18 cellular contexts compared by ENCODE assay signal in the genomic region with DNA sequence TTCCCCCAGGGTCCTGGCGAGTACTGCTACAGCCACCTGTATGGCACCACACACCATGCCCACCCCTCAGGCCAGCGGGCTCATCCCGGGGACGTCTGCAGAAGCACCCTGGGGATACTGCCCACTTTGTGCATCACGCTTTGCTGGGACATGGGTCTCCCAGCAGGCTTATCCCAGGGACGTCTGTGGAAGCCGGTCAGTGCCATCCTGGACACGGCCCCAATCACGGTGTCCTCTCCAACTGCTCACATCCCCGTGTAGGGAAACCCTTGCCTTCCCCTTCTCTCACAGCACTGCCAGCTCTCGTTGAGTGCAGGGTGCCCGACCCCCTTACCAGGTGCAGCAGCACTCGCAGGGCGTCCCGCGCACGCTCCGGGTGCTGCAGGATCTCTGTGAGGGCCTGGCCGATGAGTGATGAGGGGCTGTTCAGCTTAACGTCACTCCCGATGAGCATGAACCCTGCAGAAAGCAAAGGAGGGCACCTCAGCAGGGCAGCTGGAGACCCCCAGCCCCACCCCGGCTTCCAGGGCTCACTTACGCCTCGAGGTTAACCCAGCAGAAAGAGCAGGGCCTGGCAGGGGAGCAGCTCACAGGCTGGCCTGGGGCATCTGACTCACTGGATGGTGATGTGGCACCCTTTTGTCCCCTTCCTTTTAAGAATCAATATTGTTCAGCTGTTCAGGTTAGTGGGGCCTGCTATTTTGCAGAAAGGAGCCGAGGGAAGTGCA.
DNase-seq lines count a peak whose midpoint lies in the region; ATAC-seq and TF ChIP-seq lines count a peak whose summit lies in the region.
"Had no signal": no experiment of that assay in that cellular context is flagged by ENCODE, and none has a peak within 500 bp of the region (broad histone marks: within the 10 kb centered on the region; RNA-seq: fewer than 3 reads in every experiment).

No MANE protein-coding gene starts in this region.

- H3K27me3 ChIP-seq in suprapubic skin: no peaks in the 10 kb centered on the region
- H3K27me3 ChIP-seq: BLaER1 treated with 17β-estradiol and CSF1 and Interleukin-3, amounts not matched to agents 10 nM and 100 nM had no signal

- no peak overlapping the region for H3K27ac ChIP-seq in suprapubic skin
- H3K27ac ChIP-seq: BLaER1 treated with 17β-estradiol and CSF1 and Interleukin-3, amounts not matched to agents 10 nM and 100 nM had no signal

- no peak overlapping the region for H3K27ac Mint-ChIP-seq in activated naive CD4-positive, alpha-beta T cell treated with anti-CD3 and anti-CD28 coated beads, Interleukin-2, amount 10 ng/mL, durations not matched to agents 7 days and 5 days
- no peak overlapping the region for H3K27ac Mint-ChIP-seq in activated naive CD4-positive, alpha-beta T cell treated with anti-CD3 and anti-CD28 coated beads, Interleukin-2, amount 50 U/mL, for 72 hours
- no peak overlapping the region for H3K27ac Mint-ChIP-seq in glutamatergic neuron (ENCODE audit: unreplicated experiment)

- no peak overlapping the region for H3K4me3 ChIP-seq in suprapubic skin
- H3K4me3 ChIP-seq: BLaER1 treated with 17β-estradiol and CSF1 and Interleukin-3, amounts not matched to agents 10 nM and 100 nM had no signal

- no peaks in the 10 kb centered on the region for H3K27me3 Mint-ChIP-seq in activated naive CD4-positive, alpha-beta T cell treated with anti-CD3 and anti-CD28 coated beads, Interleukin-2, amount 10 ng/mL, durations not matched to agents 7 days and 5 days
- no peaks in the 10 kb centered on the region for H3K27me3 Mint-ChIP-seq in glutamatergic neuron (ENCODE audit: unreplicated experiment)

- peak; percentile 12 for DNase-seq in activated naive CD4-positive, alpha-beta T cell treated with anti-CD3 and anti-CD28 coated beads, Interleukin-2, amount 10 ng/mL, durations not matched to agents 7 days and 5 days
- no peak for DNase-seq in activated naive CD4-positive, alpha-beta T cell treated with anti-CD3 and anti-CD28 coated beads, Interleukin-2, amount 50 U/mL, for 72 hours (ENCODE audit: low spot score in 2 of 2)
- peak; percentile 16 for DNase-seq in glutamatergic neuron
- DNase-seq in mesenteric fat pad (ENCODE audit: low spot score): peak; percentile 84
- DNase-seq in suprapubic skin (ENCODE audit: low spot score in 2 of 2): peak; percentile 52 to 70
- no peak for DNase-seq in HPDE6-E6E7 (ENCODE audit: extremely low spot score)
- DNase-seq in GDM1 (lab: John Stamatoyannopoulos, UW): no peak
- DNase-seq: 8988T, DMS153, EL, H9, IMR-90, MV-4-11, NCI-H1436, NCI-H2227 treated with DMSO at 0.1 percent for 48 hours, NCI-H524 treated with DMSO at 0.1 percent for 48 hours had no signal

- peaks cover 5% of the 10 kb centered on the region for H3K4me1 ChIP-seq in suprapubic skin

- TF ChIP-seq POLR2A in suprapubic skin (IDR thresholded peaks at IDR 0.05): no peak

- no peak overlapping the region for H3K4me3 Mint-ChIP-seq in activated naive CD4-positive, alpha-beta T cell treated with anti-CD3 and anti-CD28 coated beads, Interleukin-2, amount 10 ng/mL, durations not matched to agents 7 days and 5 days
- no peak overlapping the region for H3K4me3 Mint-ChIP-seq in glutamatergic neuron (ENCODE audit: unreplicated experiment)
- H3K4me3 Mint-ChIP-seq: H9 had no signal

- H3K36me3 Mint-ChIP-seq in activated naive CD4-positive, alpha-beta T cell treated with anti-CD3 and anti-CD28 coated beads, Interleukin-2, amount 10 ng/mL, durations not matched to agents 7 days and 5 days: no peaks in the 10 kb centered on the region
- no peaks in the 10 kb centered on the region for H3K36me3 Mint-ChIP-seq in activated naive CD4-positive, alpha-beta T cell treated with anti-CD3 and anti-CD28 coated beads, Interleukin-2, amount 50 U/mL, for 72 hours
- no peaks in the 10 kb centered on the region for H3K36me3 Mint-ChIP-seq in glutamatergic neuron (ENCODE audit: unreplicated experiment)

- no peaks in the 10 kb centered on the region for H3K4me1 Mint-ChIP-seq in activated naive CD4-positive, alpha-beta T cell treated with anti-CD3 and anti-CD28 coated beads, Interleukin-2, amount 10 ng/mL, durations not matched to agents 7 days and 5 days
- peaks cover 6% of the 10 kb centered on the region for H3K4me1 Mint-ChIP-seq in glutamatergic neuron (ENCODE audit: low read depth, unreplicated experiment)

- no peaks in the 10 kb centered on the region for H3K9me3 ChIP-seq in suprapubic skin
- H3K9me3 ChIP-seq: BLaER1 treated with 17β-estradiol and CSF1 and Interleukin-3, amounts not matched to agents 10 nM and 100 nM had no signal

- no peak for ATAC-seq in activated naive CD4-positive, alpha-beta T cell treated with anti-CD3 and anti-CD28 coated beads, Interleukin-2, amount 50 U/mL, for 72 hours
- no peak for ATAC-seq in GM18517 (IDR thresholded peaks at IDR 0.05; ENCODE audit: unreplicated experiment)

- 86% methylated on average over 15 of the region's 25 CpGs for WGBS in suprapubic skin

- TF ChIP-seq EP300 in suprapubic skin (IDR thresholded peaks at IDR 0.05): no peak

- CTCF ChIA-PET in activated naive CD4-positive, alpha-beta T cell treated with anti-CD3 and anti-CD28 coated beads, Interleukin-2, amount 10 ng/mL, durations not matched to agents 7 days and 5 days (lab: Charles Lee): no interaction called here

- H3K36me3 ChIP-seq in suprapubic skin: peaks cover 53% of the 10 kb centered on the region
- H3K36me3 ChIP-seq: BLaER1 treated with 17β-estradiol and CSF1 and Interleukin-3, amounts not matched to agents 10 nM and 100 nM had no signal

- H3K9me3 Mint-ChIP-seq in activated naive CD4-positive, alpha-beta T cell treated with anti-CD3 and anti-CD28 coated beads, Interleukin-2, amount 10 ng/mL, durations not matched to agents 7 days and 5 days: no peaks in the 10 kb centered on the region
- H3K9me3 Mint-ChIP-seq in activated naive CD4-positive, alpha-beta T cell treated with anti-CD3 and anti-CD28 coated beads, Interleukin-2, amount 50 U/mL, for 72 hours: no peaks in the 10 kb centered on the region
- H3K9me3 Mint-ChIP-seq in glutamatergic neuron (ENCODE audit: unreplicated experiment): peaks cover 2% of the 10 kb centered on the region
- H3K9me3 Mint-ChIP-seq: H9 had no signal

- TF ChIP-seq CTCF in glutamatergic neuron (IDR thresholded peaks at IDR 0.05; ENCODE audit: partially characterized antibody, unreplicated experiment) (no peak), suprapubic skin (IDR thresholded peaks at IDR 0.05) (no peak)

Comparison
In these comparisons a context has a peak if more than half of its experiments do, and no peak if none do; other contexts are left out.
1. DNase-seq: peak in activated naive CD4-positive, alpha-beta T cell treated with anti-CD3 and anti-CD28 coated beads, Interleukin-2, amount 10 ng/mL, durations not matched to agents 7 days and 5 days (single experiment), glutamatergic neuron (single experiment), mesenteric fat pad (single experiment) and suprapubic skin (2 of 2); none in activated naive CD4-positive, alpha-beta T cell treated with anti-CD3 and anti-CD28 coated beads, Interleukin-2, amount 50 U/mL, for 72 hours (0 of 2), HPDE6-E6E7 (single experiment) and GDM1 (single experiment).